In genomic region chr10:30836411-30836810, GRCh38 we compare ENCODE assay signal across 23 cellular contexts.
DNase-seq lines count a peak whose midpoint lies in the region; ATAC-seq, FAIRE-seq and TF ChIP-seq lines count a peak whose summit lies in the region.
"Had no signal": no experiment of that assay in that cellular context is flagged by ENCODE, and none has a peak within 500 bp of the region (broad histone marks: within the 10 kb centered on the region; RNA-seq: fewer than 3 reads in every experiment).

No MANE protein-coding gene starts in this region.

- no peak overlapping the region for H3K27ac ChIP-seq in liver (ENCODE audit: low read depth in 1 of 2, low read length in 2 of 2)
- no peak overlapping the region for H3K27ac ChIP-seq in HepG2 (ENCODE audit: extremely low read length, insufficient read depth, low read length)
- H3K27ac ChIP-seq in subcutaneous abdominal adipose tissue (ENCODE audit: low read depth, low read length) = peak overlapping the region; percentile 50
- H3K27ac ChIP-seq: 22Rv1, BLaER1, C4-2B had no signal

- TF ChIP-seq RAD21 in liver (IDR thresholded peaks at IDR 0.05) (no peak), HepG2 (CRISPR knock-in tag; IDR thresholded peaks at IDR 0.05) (no peak)

- no peak overlapping the region for H3K4me3 ChIP-seq in liver (ENCODE audit: low read depth in 1 of 3, low read length in 3 of 3)
- no peak overlapping the region for H3K4me3 ChIP-seq in HepG2 (replicated peaks in 1 of 3; ENCODE audit: insufficient read depth in 1 of 3, low read depth in 2 of 3, low read length in 3 of 3)
- H3K4me3 ChIP-seq in subcutaneous abdominal adipose tissue (ENCODE audit: low read depth in 1 of 5, low read length in 5 of 5) = no peak overlapping the region
- H3K4me3 ChIP-seq: BLaER1, GM12878, HAP-1 had no signal

- TF ChIP-seq EP300 in HepG2 (IDR thresholded peaks at IDR 0.05; ENCODE audit: low read depth in 2 of 2, low read length in 2 of 2) (no peak), HepG2 (CRISPR knock-in tag; IDR thresholded peaks at IDR 0.05; ENCODE audit: borderline replicate concordance) (no peak)

- H3K36me3 ChIP-seq in liver (ENCODE audit: control insufficient read depth in 4 of 4, insufficient read depth in 3 of 4, low read depth in 1 of 4, low read length in 3 of 4) (no peaks in the 10 kb centered on the region), HepG2 (replicated peaks in 1 of 2; ENCODE audit: control insufficient read depth in 1 of 2, insufficient read depth in 2 of 2, low read length in 2 of 2) (no peaks in the 10 kb centered on the region), subcutaneous abdominal adipose tissue (ENCODE audit: control insufficient read depth in 5 of 5, insufficient read depth in 5 of 5, low read length in 5 of 5) (no peaks in the 10 kb centered on the region)
- H3K36me3 ChIP-seq: BLaER1, HAP-1 had no signal

- no peak for TF ChIP-seq POLR2A in HepG2 (IDR thresholded peaks at IDR 0.05; ENCODE audit: insufficient read depth in 1 of 2, low read depth in 2 of 2, low read length in 2 of 2)

- H3K9ac ChIP-seq in liver (ENCODE audit: low read depth in 1 of 2, low read length in 2 of 2) = no peak overlapping the region
- no peak overlapping the region for H3K9ac ChIP-seq in HepG2 (ENCODE audit: insufficient read depth, low read depth, low read length)
- no peak overlapping the region for H3K9ac ChIP-seq in subcutaneous abdominal adipose tissue (ENCODE audit: low read length in 5 of 5)
- H3K9ac ChIP-seq: BLaER1 had no signal

- DNase-seq in HepG2 (ENCODE audit: low spot score) (no peak), fibroblast of peridontal ligament (ENCODE audit: extremely low read depth) (peak; percentile 42), GM13977 (ENCODE audit: low spot score) (no peak), ecto neural progenitor cell (ENCODE audit: low spot score) (no peak)
- DNase-seq: Caco-2; CD4-positive, CD25-positive, alpha-beta regulatory T cell; CD8-positive, alpha-beta T cell; DMS153; DND-41; EL; GDM1; GOT3; HFFc6 had no signal

- intact Hi-C loops in HepG2 (cut with micrococcal nuclease; ENCODE audit: unreplicated experiment) = no loop called here

- POLR2A ChIA-PET in HepG2 (lab: Yijun Ruan, JAX) = no interaction called here

- WGBS in liver = 93% methylated on average over 2 of the region's 2 CpGs
- WGBS in HepG2 (ENCODE audit: low lambda C conversion rate) = 3% methylated on average over 2 of the region's 2 CpGs

- H3K27me3 ChIP-seq in liver (ENCODE audit: control insufficient read depth in 4 of 4, insufficient read depth in 4 of 4, low read length in 3 of 4) (no peaks in the 10 kb centered on the region), HepG2 (ENCODE audit: control insufficient read depth in 1 of 2, insufficient read depth in 2 of 2, low read length in 2 of 2) (peaks cover 0 to 46% of the 10 kb centered on the region in 2 experiments; a peak in 3 of 5 replicates), subcutaneous abdominal adipose tissue (ENCODE audit: control insufficient read depth in 5 of 5, insufficient read depth in 4 of 5, low read length in 5 of 5) (no peaks in the 10 kb centered on the region)
- H3K27me3 ChIP-seq: BLaER1 had no signal

- no TSS peak for BruUV-seq in HepG2 (replicated peaks; lab: Mats Ljungman, UMichigan)

- ATAC-seq in HepG2 = no peak
- ATAC-seq: CD8-positive, alpha-beta T cell; GM12878 had no signal

- H3K4me1 ChIP-seq in liver (ENCODE audit: control insufficient read depth in 4 of 4, insufficient read depth in 4 of 4, low read length in 3 of 4) = no peaks in the 10 kb centered on the region
- no peaks in the 10 kb centered on the region for H3K4me1 ChIP-seq in HepG2 (ENCODE audit: insufficient read depth, low read length)
- H3K4me1 ChIP-seq in subcutaneous abdominal adipose tissue (ENCODE audit: control insufficient read depth in 5 of 5, insufficient read depth in 5 of 5, low read length in 5 of 5) = peaks cover 0 to 40% (median 19%) of the 10 kb centered on the region in 5 donors
- H3K4me1 ChIP-seq: BLaER1, Caco-2 had no signal

- no peak for TF ChIP-seq CTCF in liver (IDR thresholded peaks at IDR 0.05; ENCODE audit: low read depth, low read length, missing input control)
- no peak for TF ChIP-seq CTCF in HepG2 (CRISPR knock-in tag; IDR thresholded peaks at IDR 0.05)
- TF ChIP-seq CTCF in GM13977 (IDR thresholded peaks at IDR 0.05; ENCODE audit: extremely low read depth, insufficient read depth, missing control alignments) = no peak

- no peak for FAIRE-seq in HepG2 (lab: Jason Lieb, UNC)
- FAIRE-seq: A204.1, GM12878, GM18507, H54 had no signal

- no peak overlapping the region for H2AFZ ChIP-seq in HepG2 (ENCODE audit: low read length)

- H3K4me2 ChIP-seq in HepG2 (ENCODE audit: low read depth, low read length) = no peak overlapping the region
- H3K4me2 ChIP-seq: BLaER1 had no signal

- CTCF ChIA-PET in HepG2 (lab: Yijun Ruan, JAX; ENCODE audit: low intra/inter-chr PET ratio, low total read pairs) = no interaction called here

- in situ Hi-C loops in HepG2 (cut with HindIII; ENCODE audit: extremely low pct_ligation_motif_present, low pct_unique_long_range_greater_than_20kb) = no loop called here
- in situ Hi-C loops in GM13977 (cut with MboI; ENCODE audit: low pct_unique_long_range_greater_than_20kb, low sequenced_read_pairs, unreplicated experiment) = no loop called here

- H3K9me3 ChIP-seq in liver (ENCODE audit: control insufficient read depth in 4 of 4, low read length in 3 of 4) (no peaks in the 10 kb centered on the region), HepG2 (ENCODE audit: low read length) (no peaks in the 10 kb centered on the region), subcutaneous abdominal adipose tissue (ENCODE audit: control insufficient read depth in 5 of 5, low read length in 5 of 5) (no peaks in the 10 kb centered on the region)
- H3K9me3 ChIP-seq: BLaER1, Caco-2, HAP-1 had no signal

- no peaks in the 10 kb centered on the region for H4K20me1 ChIP-seq in HepG2 (ENCODE audit: insufficient read depth, low read length)
- H4K20me1 ChIP-seq: BLaER1 had no signal

- H3K79me2 ChIP-seq in HepG2 (ENCODE audit: insufficient read depth, low read length) = no peaks in the 10 kb centered on the region

TF ChIP-seq in liver, 16 proteins besides CTCF, POLR2A, EP300 and RAD21:
- TF ChIP-seq EGR1 (IDR thresholded peaks at IDR 0.05; ENCODE audit: low read depth in 2 of 2) (no peak), NR2F2 (IDR thresholded peaks at IDR 0.05) (peak; percentile 23)

TF ChIP-seq in HepG2, 621 proteins besides CTCF, POLR2A, EP300 and RAD21 (continues in another document):
- no peak for TF ChIP-seq ATF5 (CRISPR knock-in tag; IDR thresholded peaks at IDR 0.05; ENCODE audit: low read depth)
- TF ChIP-seq ZBTB34 (CRISPR knock-in tag; IDR thresholded peaks at IDR 0.05) = no peak
- TF ChIP-seq ZNF232 (CRISPR knock-in tag; IDR thresholded peaks at IDR 0.05; ENCODE audit: borderline replicate concordance) = no peak
- TF ChIP-seq TAF15 (IDR thresholded peaks at IDR 0.05; ENCODE audit: low read depth, low read length, poor library complexity, severe bottlenecking) = no peak
- TF ChIP-seq DBP (CRISPR knock-in tag; IDR thresholded peaks at IDR 0.05; ENCODE audit: not compliant biosample characterization) = no peak
- no peak for TF ChIP-seq DRAP1 (CRISPR knock-in tag; IDR thresholded peaks at IDR 0.05)
